ENCODE assay signal across 10 cellular contexts in the genomic region with DNA sequence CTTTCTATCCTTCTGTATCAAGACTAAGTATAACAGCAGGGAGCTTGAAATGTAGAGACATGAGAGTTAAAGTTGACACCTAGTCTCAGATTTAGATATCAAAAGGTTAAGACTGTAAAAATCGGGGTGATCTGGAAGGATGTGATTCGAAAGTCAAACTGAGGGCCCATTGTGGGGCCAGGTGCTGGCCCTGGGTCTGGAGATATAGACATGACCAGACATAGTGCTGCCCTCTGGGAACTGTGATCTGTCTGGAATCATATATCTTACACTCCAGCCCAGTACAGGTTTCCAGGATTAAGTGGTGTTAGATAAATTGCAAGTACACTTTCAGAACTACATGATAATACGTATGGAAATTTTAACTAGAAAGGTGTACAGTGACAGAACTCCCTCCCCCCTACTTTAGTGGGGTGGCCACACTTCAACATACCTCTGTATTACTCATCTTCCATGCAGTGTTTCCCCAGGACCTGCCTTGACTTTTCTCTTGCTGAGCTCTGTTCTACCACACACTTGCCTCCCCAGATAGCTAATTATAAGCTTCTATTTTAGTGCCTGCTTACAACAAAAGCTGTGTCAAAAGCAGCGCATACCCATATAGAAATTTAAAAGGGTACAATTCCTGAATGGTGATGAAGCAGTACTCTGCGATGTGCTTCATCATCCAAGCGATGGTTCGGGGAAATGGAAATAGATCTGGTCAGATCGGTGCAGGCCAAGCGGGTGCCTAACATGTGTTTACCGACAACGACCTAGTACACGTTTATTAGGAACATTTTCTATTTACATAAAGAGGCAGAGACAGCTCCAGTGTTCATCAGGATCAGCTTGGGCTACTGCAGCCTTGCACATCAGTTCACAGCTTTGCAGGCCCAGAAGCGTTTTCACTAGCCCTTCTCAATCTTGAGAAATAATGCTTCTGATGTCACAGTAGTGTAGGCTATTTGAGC.
A peak's percentile ranks its signal among the peaks of the same experiment; 100 is the strongest.
DNase-seq lines count a peak whose midpoint lies in the region; ATAC-seq and TF ChIP-seq lines count a peak whose summit lies in the region.
"Had no signal": no experiment of that assay in that cellular context is flagged by ENCODE, and none has a peak within 500 bp of the region (broad histone marks: within the 10 kb centered on the region; RNA-seq: fewer than 3 reads in every experiment).

No MANE protein-coding gene starts in this region.

- BruUV-seq in Calu3 (replicated peaks; lab: Mats Ljungman, UMichigan) (no TSS peak), IMR-90 (replicated peaks; lab: Mats Ljungman, UMichigan) (no TSS peak)

- H4K91ac ChIP-seq in IMR-90 (ENCODE audit: insufficient read depth, low read depth, low read length) (no peak overlapping the region), H9 (ENCODE audit: insufficient read length, low read depth, low read length) (no peak overlapping the region)

- 90% methylated on average over 5 of the region's 13 CpGs; no CpG with 5 or more reads in 1 of the 2 experiments for WGBS in IMR-90 (ENCODE audit: extremely low coverage in 2 of 2, insufficient read length in 1 of 2), 2 experiments
- 90 to 93% methylated on average over 13 of the region's 13 CpGs for WGBS in sigmoid colon, 2 donors
- no CpG with 5 or more reads among the region's 13 CpGs for WGBS in H9 (ENCODE audit: extremely low coverage, insufficient read length, low lambda C conversion rate)

- H3K4me2 ChIP-seq in IMR-90 (ENCODE audit: low read depth, low read length) (no peak overlapping the region), H9 (ENCODE audit: insufficient read depth, insufficient read length, low read length) (no peak overlapping the region)

- H3K56ac ChIP-seq in IMR-90 (ENCODE audit: extremely low read depth, insufficient read depth, low read length) (no peak overlapping the region), H9 (ENCODE audit: insufficient read length, low read depth, low read length) (no peak overlapping the region)

- peaks cover 12% of the 10 kb centered on the region for H3K4me1 ChIP-seq in IMR-90 (ENCODE audit: control insufficient read depth, insufficient read depth, low read length)
- H3K4me1 ChIP-seq in foreskin keratinocyte = peaks cover 31% of the 10 kb centered on the region
- peaks cover 0 to 8% (median 2%) of the 10 kb centered on the region in 4 donors for H3K4me1 ChIP-seq in sigmoid colon
- no peaks in the 10 kb centered on the region; the same call in none of the 2 replicates for H3K4me1 ChIP-seq in H9 (ENCODE audit: insufficient read depth, low read length)

- no peak for TF ChIP-seq RAD21 in IMR-90 (IDR thresholded peaks at IDR 0.05; ENCODE audit: low read length)

- peaks cover 6% of the 10 kb centered on the region for H3K36me3 Mint-ChIP-seq in Calu3 (ENCODE audit: insufficient read depth, unreplicated experiment)
- no peaks in the 10 kb centered on the region for H3K36me3 Mint-ChIP-seq in natural killer cell treated with Interleukin-12 subunit alpha and Interleukin-12 subunit beta and Interleukin-15 and Interleukin-18, amount 100 ng/mL, for 72 hours
- no peaks in the 10 kb centered on the region for H3K36me3 Mint-ChIP-seq in H9 (ENCODE audit: insufficient read depth in 1 of 3, low read depth in 3 of 3)

- H3K9me3 Mint-ChIP-seq in Calu3 (ENCODE audit: low read depth, unreplicated experiment) (no peaks in the 10 kb centered on the region), H9 (no peaks in the 10 kb centered on the region)
- no peaks in the 10 kb centered on the region for H3K9me3 Mint-ChIP-seq in natural killer cell treated with Interleukin-12 subunit alpha and Interleukin-12 subunit beta and Interleukin-15 and Interleukin-18, amount 100 ng/mL, for 72 hours

- ATAC-seq in IMR-90 (ENCODE audit: low read depth) = peak; percentile 57
- peak; percentile 75 for ATAC-seq in foreskin keratinocyte
- no peak for ATAC-seq in natural killer cell treated with Interleukin-12 subunit alpha and Interleukin-12 subunit beta and Interleukin-15 and Interleukin-18, amount 100 ng/mL, for 72 hours
- no peak for ATAC-seq in GM21447 (IDR thresholded peaks at IDR 0.05; ENCODE audit: unreplicated experiment)

- H2AFZ ChIP-seq in IMR-90 (replicated peaks; ENCODE audit: low read length, poor library complexity) = no peak overlapping the region
- H2AFZ ChIP-seq in H9 (ENCODE audit: low read length) = no peak overlapping the region

- H4K8ac ChIP-seq in IMR-90 (ENCODE audit: low read depth in 2 of 2, low read length in 2 of 2) (no peak overlapping the region), H9 (replicated peaks; ENCODE audit: insufficient read length, low read depth, low read length) (no peak overlapping the region)

- TF ChIP-seq POLR2A in GM19099 (IDR thresholded peaks at IDR 0.05; ENCODE audit: extremely low read depth, insufficient read length, low read depth) (peak; percentile 39), IMR-90 (IDR thresholded peaks at IDR 0.05; ENCODE audit: low read depth, low read length) (no peak), sigmoid colon (IDR thresholded peaks at IDR 0.05) (no peak)

- H3K18ac ChIP-seq in IMR-90 (ENCODE audit: low read depth, low read length) (peak overlapping the region; percentile 38; the same call in 1 of the 2 replicates), H9 (ENCODE audit: insufficient read length, low read depth, low read length) (no peak overlapping the region)

- H3K23ac ChIP-seq in IMR-90 (ENCODE audit: low read depth, low read length) (no peak overlapping the region), H9 (ENCODE audit: insufficient read length, low read depth, low read length) (no peak overlapping the region)

- H3K9ac ChIP-seq in IMR-90 (ENCODE audit: low read depth, low read length) (no peak overlapping the region), H9 (ENCODE audit: extremely low read depth, insufficient read length, low read length) (no peak overlapping the region)

- no peak overlapping the region for H2AK9ac ChIP-seq in IMR-90 (replicated peaks; ENCODE audit: low read depth, low read length, poor library complexity)

- no peaks in the 10 kb centered on the region for H3K79me2 ChIP-seq in H9 (ENCODE audit: insufficient read depth, low read length)

- H3K4ac ChIP-seq in IMR-90 (ENCODE audit: low read depth, low read length) = 0 out of 2 replicates have a peak overlapping the region, but pooled peaks have one; percentile 28
- no peak overlapping the region for H3K4ac ChIP-seq in H9 (ENCODE audit: low read depth, low read length)

- no peak overlapping the region for H3K27ac ChIP-seq in IMR-90 (ENCODE audit: insufficient read depth, low read length)
- H3K27ac ChIP-seq in foreskin keratinocyte = peak overlapping the region; percentile 78
- H3K27ac ChIP-seq in sigmoid colon = no peak overlapping the region
- H3K27ac ChIP-seq in H9 (ENCODE audit: insufficient read length, low read depth, low read length) = no peak overlapping the region

- peaks cover 8% of the 10 kb centered on the region; the same call in 1 of the 2 replicates for H3K9me1 ChIP-seq in IMR-90 (ENCODE audit: insufficient read depth, low read length)

- CTCF ChIA-PET in Calu3 (lab: Charles Lee) = interaction anchor here (0.6 to 2.0 kb wide), 5 partner anchors 10 to 147 kb away, joined by 3 to 7 read pairs (median 4); partner anchors contain the start of gene NEMF
- CTCF ChIA-PET in IMR-90 (lab: Yijun Ruan, JAX) = interaction anchor here (0.5 to 1.0 kb wide), 4 partner anchors 39 to 274 kb away, joined by 3 read pairs; partner anchors contain the start of gene POLE2

- H2BK5ac ChIP-seq in IMR-90 (ENCODE audit: low read depth, low read length, poor library complexity, severe bottlenecking) = no peak overlapping the region
- no peak overlapping the region for H2BK5ac ChIP-seq in H9 (ENCODE audit: insufficient read length, low read length)

- dilution Hi-C loops in IMR-90 (cut with HindIII; ENCODE audit: low sequenced_read_pairs, unreplicated experiment) = no loop called here

- intact Hi-C loops in Calu3 (cut with micrococcal nuclease; ENCODE audit: unreplicated experiment) (no loop called here), IMR-90 (cut with micrococcal nuclease) (no loop called here), sigmoid colon (cut with DNase I) (no loop called here)

- H3K4me3 Mint-ChIP-seq in Calu3 (ENCODE audit: low read depth, unreplicated experiment) (no peak overlapping the region), H9 (no peak overlapping the region)
- no peak overlapping the region for H3K4me3 Mint-ChIP-seq in natural killer cell treated with Interleukin-12 subunit alpha and Interleukin-12 subunit beta and Interleukin-15 and Interleukin-18, amount 100 ng/mL, for 72 hours

- no peak overlapping the region for H2BK15ac ChIP-seq in IMR-90 (ENCODE audit: low read depth, low read length)
- H2BK15ac ChIP-seq in H9 (ENCODE audit: low read depth, low read length) = no peak overlapping the region

- H3K36me3 ChIP-seq in IMR-90 (ENCODE audit: control insufficient read depth, insufficient read depth, low read length) (no peaks in the 10 kb centered on the region), sigmoid colon (no peaks in the 10 kb centered on the region)

- H4K20me1 ChIP-seq in IMR-90 (ENCODE audit: insufficient read depth, low read length) (no peaks in the 10 kb centered on the region), H9 (ENCODE audit: control insufficient read depth, insufficient read depth, insufficient read length) (no peaks in the 10 kb centered on the region)

- H3T11ph ChIP-seq in H9 (ENCODE audit: low read length) = no peak overlapping the region

- H2BK120ac ChIP-seq in IMR-90 (ENCODE audit: low read depth, low read length) (no peak overlapping the region), H9 (ENCODE audit: low read depth, low read length, poor library complexity, severe bottlenecking) (no peak overlapping the region)

- DNase-seq in Calu3 (no peak), IMR-90 (peak; percentile 32), foreskin keratinocyte (peak; percentile 66 to 84), sigmoid colon (no peak), H9 (no peak)
- no peak for DNase-seq in natural killer cell treated with Interleukin-12 subunit alpha and Interleukin-12 subunit beta and Interleukin-15 and Interleukin-18, amount 100 ng/mL, for 72 hours (ENCODE audit: low spot score)
- DNase-seq: DND-41, NCI-H2171 treated with DMSO at 0.1 percent for 48 hours had no signal

- no peaks in the 10 kb centered on the region for H3K9me3 ChIP-seq in IMR-90 (ENCODE audit: control insufficient read depth, insufficient read depth, low read length)
- no peaks in the 10 kb centered on the region for H3K9me3 ChIP-seq in sigmoid colon
- H3K9me3 ChIP-seq in H9 (ENCODE audit: control insufficient read depth, low read depth, low read length) = no peaks in the 10 kb centered on the region

- no peaks in the 10 kb centered on the region for H3K23me2 ChIP-seq in H9 (ENCODE audit: insufficient read length, low read depth, low read length, poor library complexity, severe bottlenecking)

- H3K79me1 ChIP-seq in IMR-90 (ENCODE audit: low read depth in 1 of 2, low read length in 2 of 2) (no peaks in the 10 kb centered on the region), H9 (ENCODE audit: insufficient read depth, low read depth, low read length, poor library complexity, severe bottlenecking) (no peaks in the 10 kb centered on the region)

- H3K27ac Mint-ChIP-seq in Calu3 (ENCODE audit: unreplicated experiment) (peak overlapping the region; percentile 97), H9 (no peak overlapping the region; a peak in 1 of 7 replicates)
- peak overlapping the region in 1 of 2 donors; percentile 77 for H3K27ac Mint-ChIP-seq in natural killer cell treated with Interleukin-12 subunit alpha and Interleukin-12 subunit beta and Interleukin-15 and Interleukin-18, amount 100 ng/mL, for 72 hours

- H3K27me3 ChIP-seq in IMR-90 (ENCODE audit: control insufficient read depth, insufficient read depth, low read length) (no peaks in the 10 kb centered on the region), foreskin keratinocyte (no peaks in the 10 kb centered on the region), sigmoid colon (no peaks in the 10 kb centered on the region), H9 (ENCODE audit: insufficient read depth, low read length) (no peaks in the 10 kb centered on the region)

- POLR2A ChIA-PET in IMR-90 (lab: Charles Lee; ENCODE audit: unreplicated experiment) = no interaction called here

- TF ChIP-seq EP300 in sigmoid colon (IDR thresholded peaks at IDR 0.05) = no peak

- H2AK5ac ChIP-seq in IMR-90 (ENCODE audit: low read depth, low read length) = 0 out of 2 replicates have a peak overlapping the region, but pooled peaks have one; percentile 27
- no peak overlapping the region for H2AK5ac ChIP-seq in H9 (ENCODE audit: insufficient read length, low read length)

- TF ChIP-seq CTCF in Calu3 (IDR thresholded peaks at IDR 0.05; ENCODE audit: unreplicated experiment) (no peak), IMR-90 (conservative IDR thresholded peaks at IDR 0.05; ENCODE audit: low read depth, low read length) (no peak), foreskin keratinocyte (conservative IDR thresholded peaks at IDR 0.05) (no peak), sigmoid colon (IDR thresholded peaks at IDR 0.05) (no peak), H9 (conservative IDR thresholded peaks at IDR 0.05) (no peak)

- no peak overlapping the region for H2BK12ac ChIP-seq in H9 (ENCODE audit: insufficient read length, low read depth, low read length)

- H4K5ac ChIP-seq in IMR-90 (ENCODE audit: low read depth, low read length) (no peak overlapping the region; the same call in 1 of the 2 replicates), H9 (ENCODE audit: insufficient read length, low read depth, low read length) (no peak overlapping the region)

- H3K27me3 Mint-ChIP-seq in Calu3 (ENCODE audit: unreplicated experiment) (no peaks in the 10 kb centered on the region), H9 (ENCODE audit: low read depth) (no peaks in the 10 kb centered on the region)
- no peaks in the 10 kb centered on the region for H3K27me3 Mint-ChIP-seq in natural killer cell treated with Interleukin-12 subunit alpha and Interleukin-12 subunit beta and Interleukin-15 and Interleukin-18, amount 100 ng/mL, for 72 hours

- H3K4me3 ChIP-seq in IMR-90 (ENCODE audit: insufficient read depth, low read depth, low read length) (no peak overlapping the region), sigmoid colon (no peak overlapping the region)

- 0 out of 2 replicates have a peak overlapping the region, but pooled peaks have one; percentile 12 for H3K14ac ChIP-seq in IMR-90 (replicated peaks; ENCODE audit: low read depth, low read length)
- H3K14ac ChIP-seq in H9 (ENCODE audit: insufficient read depth, low read length) = no peak overlapping the region

- H2BK20ac ChIP-seq in IMR-90 (ENCODE audit: low read depth, low read length) (peak overlapping the region; percentile 6; the same call in 1 of the 2 replicates), H9 (ENCODE audit: low read depth, low read length, poor library complexity, severe bottlenecking) (no peak overlapping the region)

- peaks cover 73% of the 10 kb centered on the region for H3K4me1 Mint-ChIP-seq in Calu3 (ENCODE audit: low read depth, unreplicated experiment)
- peaks cover 6 to 21% of the 10 kb centered on the region in 2 donors for H3K4me1 Mint-ChIP-seq in natural killer cell treated with Interleukin-12 subunit alpha and Interleukin-12 subunit beta and Interleukin-15 and Interleukin-18, amount 100 ng/mL, for 72 hours (ENCODE audit: low read depth in 2 of 2)
- peaks cover 12 to 15% of the 10 kb centered on the region in 2 experiments for H3K4me1 Mint-ChIP-seq in H9

- in situ Hi-C loops in IMR-90 (cut with MboI; ENCODE audit: low sequenced_read_pairs) = no loop called here

Comparison
In these comparisons a context has a peak if more than half of its experiments do, and no peak if none do; other contexts are left out.
1. DNase-seq: peak in IMR-90 (single experiment) and foreskin keratinocyte (2 of 2); none in Calu3 (single experiment), sigmoid colon (single experiment), natural killer cell treated with Interleukin-12 subunit alpha and Interleukin-12 subunit beta and Interleukin-15 and Interleukin-18, amount 100 ng/mL, for 72 hours (single experiment) and H9 (single experiment).
2. ATAC-seq: peak in IMR-90 (single experiment) and foreskin keratinocyte (single experiment); none in natural killer cell treated with Interleukin-12 subunit alpha and Interleukin-12 subunit beta and Interleukin-15 and Interleukin-18, amount 100 ng/mL, for 72 hours (0 of 2) and GM21447 (single experiment).